9 cellular contexts compared by ENCODE assay signal in genomic region chr10:73648252-73648651, GRCh38. TPM values are rescaled to one million over a fixed set of nuclear protein-coding genes. Genes with fewer than 3 reads are reported as not detected.
A peak's percentile ranks its signal among the peaks of the same experiment; 100 is the strongest.
DNase-seq lines count a peak whose midpoint lies in the region; ATAC-seq, FAIRE-seq and TF ChIP-seq lines count a peak whose summit lies in the region.
"Had no signal": no experiment of that assay in that cellular context is flagged by ENCODE, and none has a peak within 500 bp of the region (broad histone marks: within the 10 kb centered on the region; RNA-seq: fewer than 3 reads in every experiment).

No MANE protein-coding gene starts in this region.

- H3K27ac ChIP-seq in HUES64 (ENCODE audit: low read depth, low read length), result no peak overlapping the region
- H3K27ac ChIP-seq in colonic mucosa, result no peak overlapping the region
- H3K27ac ChIP-seq in HepG2 (ENCODE audit: extremely low read length, insufficient read depth, low read length), result no peak overlapping the region
- H3K27ac ChIP-seq in MM.1S (ENCODE audit: low read length), result no peak overlapping the region

- peaks cover 19% of the 10 kb centered on the region for H3K27me3 Mint-ChIP-seq in stimulated activated naive CD8-positive, alpha-beta T cell treated with anti-CD3 and anti-CD28 coated beads, Interleukin-15, amount 100 ng/mL, for 72 hours

- no peaks in the 10 kb centered on the region for H3K9me2 ChIP-seq in MM.1S (replicated peaks; ENCODE audit: insufficient read depth, low read length)

- BruUV-seq in HepG2 (replicated peaks; lab: Mats Ljungman, UMichigan), result no TSS peak

- intact Hi-C loops in colonic mucosa (cut with DNase I), result no loop called here
- intact Hi-C loops in HepG2 (cut with micrococcal nuclease; ENCODE audit: unreplicated experiment), result no loop called here

- TF ChIP-seq POLR2A in HepG2 (IDR thresholded peaks at IDR 0.05; ENCODE audit: insufficient read depth in 1 of 2, low read depth in 2 of 2, low read length in 2 of 2), result no peak

- no peak; the same call in 2 of the 3 replicates for ATAC-seq in HepG2
- ATAC-seq in stimulated activated naive CD8-positive, alpha-beta T cell treated with anti-CD3 and anti-CD28 coated beads, Interleukin-15, amount 100 ng/mL, for 72 hours, result no peak
- ATAC-seq in GM18909 (IDR thresholded peaks at IDR 0.05; ENCODE audit: poor library complexity, unreplicated experiment), result no peak
- no peak for ATAC-seq in HG03139 (IDR thresholded peaks at IDR 0.05; ENCODE audit: unreplicated experiment)

- peaks cover 25% of the 10 kb centered on the region for H3K4me1 Mint-ChIP-seq in stimulated activated naive CD8-positive, alpha-beta T cell treated with anti-CD3 and anti-CD28 coated beads, Interleukin-15, amount 100 ng/mL, for 72 hours

- H3K27me3 ChIP-seq in HUES64 (ENCODE audit: insufficient read depth, low read length) (no peaks in the 10 kb centered on the region), colonic mucosa (no peaks in the 10 kb centered on the region), HepG2 (ENCODE audit: control insufficient read depth in 1 of 2, insufficient read depth in 2 of 2, low read length in 2 of 2) (peaks cover 3 to 4% of the 10 kb centered on the region in 2 experiments; a peak in 1 of 5 replicates), MM.1S (replicated peaks; ENCODE audit: insufficient read depth, low read length) (no peaks in the 10 kb centered on the region)

- no peaks in the 10 kb centered on the region for H3F3A ChIP-seq in MM.1S (ENCODE audit: insufficient read depth, low read length)

- no peak for FAIRE-seq in HepG2 (lab: Jason Lieb, UNC)

- H3K4me1 ChIP-seq in HUES64 (ENCODE audit: insufficient read depth, low read length) (0 out of 2 replicates have a peak, but pooled peaks cover 4% of the 10 kb centered on the region), colonic mucosa (peaks cover 4% of the 10 kb centered on the region), HepG2 (ENCODE audit: insufficient read depth, low read length) (peaks cover 27% of the 10 kb centered on the region), MM.1S (ENCODE audit: low read length) (peaks cover 19% of the 10 kb centered on the region)

- peak overlapping the region; percentile 58; the same call in 1 of the 2 replicates for H3K4me3 ChIP-seq in HUES64 (ENCODE audit: low read length)
- H3K4me3 ChIP-seq in colonic mucosa, result peak overlapping the region; percentile 53
- no peak overlapping the region for H3K4me3 ChIP-seq in HepG2 (replicated peaks in 1 of 3; ENCODE audit: insufficient read depth in 1 of 3, low read depth in 2 of 3, low read length in 3 of 3)
- H3K4me3 ChIP-seq in MM.1S (ENCODE audit: low read length), result no peak overlapping the region

- no peaks in the 10 kb centered on the region for H4K20me1 ChIP-seq in HepG2 (ENCODE audit: insufficient read depth, low read length)
- no peaks in the 10 kb centered on the region for H4K20me1 ChIP-seq in MM.1S (ENCODE audit: insufficient read depth, low read length)

- H3K9me3 Mint-ChIP-seq in stimulated activated naive CD8-positive, alpha-beta T cell treated with anti-CD3 and anti-CD28 coated beads, Interleukin-15, amount 100 ng/mL, for 72 hours, result no peaks in the 10 kb centered on the region

- DNase-seq in colonic mucosa (no peak), HepG2 (ENCODE audit: low spot score) (no peak), GM19238 (ENCODE audit: insufficient read length, low spot score) (no peak), MM.1S (no peak)
- no peak for DNase-seq in stimulated activated naive CD8-positive, alpha-beta T cell treated with anti-CD3 and anti-CD28 coated beads, Interleukin-15, amount 100 ng/mL, for 72 hours

- no peak overlapping the region for H3K4me2 ChIP-seq in HepG2 (ENCODE audit: low read depth, low read length)
- no peak overlapping the region for H3K4me2 ChIP-seq in MM.1S (ENCODE audit: low read depth, low read length)

- no peak for TF ChIP-seq RAD21 in HepG2 (CRISPR knock-in tag; IDR thresholded peaks at IDR 0.05)

- H3K36me3 ChIP-seq in HUES64 (ENCODE audit: insufficient read depth, low read length), result no peaks in the 10 kb centered on the region
- H3K36me3 ChIP-seq in colonic mucosa, result no peaks in the 10 kb centered on the region
- H3K36me3 ChIP-seq in HepG2 (replicated peaks in 1 of 2; ENCODE audit: control insufficient read depth in 1 of 2, insufficient read depth in 2 of 2, low read length in 2 of 2), result no peaks in the 10 kb centered on the region
- no peaks in the 10 kb centered on the region for H3K36me3 ChIP-seq in MM.1S (replicated peaks; ENCODE audit: insufficient read depth, low read length)

- H3K79me2 ChIP-seq in HepG2 (ENCODE audit: insufficient read depth, low read length) (no peaks in the 10 kb centered on the region), MM.1S (ENCODE audit: low read length) (no peaks in the 10 kb centered on the region)

- no peak overlapping the region for H2AFZ ChIP-seq in HepG2 (ENCODE audit: low read length)
- no peak overlapping the region for H2AFZ ChIP-seq in MM.1S (ENCODE audit: low read length)

- TF ChIP-seq EP300 in HepG2 (IDR thresholded peaks at IDR 0.05; ENCODE audit: low read depth in 2 of 2, low read length in 2 of 2) (no peak), HepG2 (CRISPR knock-in tag; IDR thresholded peaks at IDR 0.05; ENCODE audit: borderline replicate concordance) (no peak)

- POLR2A ChIA-PET in HepG2 (lab: Yijun Ruan, JAX), result no interaction called here

- CTCF ChIA-PET in HepG2 (lab: Yijun Ruan, JAX; ENCODE audit: low intra/inter-chr PET ratio, low total read pairs), result no interaction called here

- no peak for TF ChIP-seq CTCF in colonic mucosa (IDR thresholded peaks at IDR 0.05)
- no peak for TF ChIP-seq CTCF in HepG2 (CRISPR knock-in tag; IDR thresholded peaks at IDR 0.05)
- no peak for TF ChIP-seq CTCF in MM.1S (IDR thresholded peaks at IDR 0.05; ENCODE audit: low read length)

- H3K9me3 ChIP-seq in HUES64 (ENCODE audit: insufficient read depth, low read depth, low read length) (no peaks in the 10 kb centered on the region), colonic mucosa (no peaks in the 10 kb centered on the region), HepG2 (ENCODE audit: low read length) (no peaks in the 10 kb centered on the region), MM.1S (replicated peaks; ENCODE audit: insufficient read depth, low read length) (no peaks in the 10 kb centered on the region)

- H3K9ac ChIP-seq in HUES64 (ENCODE audit: low read depth, low read length), result no peak overlapping the region
- H3K9ac ChIP-seq in colonic mucosa (ENCODE audit: low read depth in 2 of 2, low read length in 2 of 2), result no peak overlapping the region
- no peak overlapping the region for H3K9ac ChIP-seq in HepG2 (ENCODE audit: insufficient read depth, low read depth, low read length)
- no peak overlapping the region for H3K9ac ChIP-seq in MM.1S (ENCODE audit: low read length)

- H3K27ac Mint-ChIP-seq in stimulated activated naive CD8-positive, alpha-beta T cell treated with anti-CD3 and anti-CD28 coated beads, Interleukin-15, amount 100 ng/mL, for 72 hours, result no peak overlapping the region

- in situ Hi-C loops in HepG2 (cut with HindIII; ENCODE audit: extremely low pct_ligation_motif_present, low pct_unique_long_range_greater_than_20kb), result loop anchor here (25.0 kb wide), 1 partner anchor 386 kb away; the partner anchor contains the start of gene MRPS16

- 91% methylated on average over 16 of the region's 16 CpGs for WGBS in HUES64
- WGBS in HepG2 (ENCODE audit: low lambda C conversion rate), result 48% methylated on average over 8 of the region's 16 CpGs

- H3K4me3 Mint-ChIP-seq in stimulated activated naive CD8-positive, alpha-beta T cell treated with anti-CD3 and anti-CD28 coated beads, Interleukin-15, amount 100 ng/mL, for 72 hours, result peak overlapping the region; percentile 74 to 91

RNA-seq across cellular contexts. Expression of gene MYOZ1, which starts 7.0 kb away (rescaled TPM):
- 0.60 TPM for polyA plus RNA-seq in HUES64 (2013, experiment 1 of 2)
- 0.89 TPM for polyA plus RNA-seq in HUES64 (2013, experiment 2 of 2)
- not detected for total RNA-seq in colonic mucosa
- not detected in 2 replicates for total RNA-seq in HepG2 (2016; rRNA removed; fragmentation: Illumina TruSeq; extraction: Trizol)
- not detected in 2 replicates for total RNA-seq in HepG2 (2016; cell fraction: cytosol; rRNA removed; fragmentation: Illumina TruSeq; extraction: Trizol; ENCODE audit: low read depth)
- not detected in 2 replicates for total RNA-seq in HepG2 (2016; cell fraction: insoluble cytoplasmic fraction; rRNA removed; fragmentation: Illumina TruSeq; extraction: Trizol)
- not detected in 2 replicates for total RNA-seq in HepG2 (2016; cell fraction: membrane; rRNA removed; fragmentation: Illumina TruSeq; extraction: Trizol)
- total RNA-seq in HepG2 (2016; cell fraction: nucleus; rRNA removed; fragmentation: Illumina TruSeq; extraction: Trizol), result not detected in 2 replicates
- not detected in 2 replicates for polyA plus RNA-seq in HepG2 (2011; rRNA removed)
- not detected in 2 replicates for polyA plus RNA-seq in HepG2 (2011; cell fraction: cytosol; rRNA removed)
- not detected in 2 replicates for polyA plus RNA-seq in HepG2 (2011; cell fraction: nucleus; rRNA removed)
- not detected in 2 replicates for polyA plus RNA-seq in HepG2 (2012)
- not detected in 2 replicates for polyA plus RNA-seq in HepG2 (2016; cell fraction: cytosol; fragmentation: Illumina TruSeq; extraction: Trizol; ENCODE audit: low read depth)
- not detected in 2 replicates for polyA plus RNA-seq in HepG2 (2016; cell fraction: insoluble cytoplasmic fraction; fragmentation: Illumina TruSeq; extraction: Trizol; ENCODE audit: low read depth)
- not detected in 2 replicates for polyA plus RNA-seq in HepG2 (2016; cell fraction: membrane; fragmentation: Illumina TruSeq; extraction: Trizol; ENCODE audit: low read depth)
- not detected in 2 replicates for polyA plus RNA-seq in HepG2 (2016; cell fraction: nucleus; fragmentation: Illumina TruSeq; extraction: Trizol; ENCODE audit: insufficient read depth, low read depth)
- not detected in 2 replicates for polyA minus RNA-seq in HepG2 (2011; rRNA and poly(A)+ RNA removed; ENCODE audit: low replicate concordance)
- polyA minus RNA-seq in HepG2 (2011; cell fraction: cytosol; rRNA and poly(A)+ RNA removed), result not detected in 2 replicates
- polyA minus RNA-seq in HepG2 (2011; cell fraction: nucleus; rRNA and poly(A)+ RNA removed), result not detected in 2 replicates

RNA-seq across cellular contexts. Expression of gene SYNPO2L, which starts 7.6 kb away (rescaled TPM):
- polyA plus RNA-seq in HUES64 (2013, experiment 1 of 2), result 0.05 TPM
- 0.19 TPM for polyA plus RNA-seq in HUES64 (2013, experiment 2 of 2)
- total RNA-seq in colonic mucosa (under 1 TPM in 1 of 2 donors, not detected in 1; 0.05 TPM), HepG2 (2016; rRNA removed; fragmentation: Illumina TruSeq; extraction: Trizol) (not detected in 2 replicates)
- not detected in 2 replicates for total RNA-seq in HepG2 (2016; cell fraction: cytosol; rRNA removed; fragmentation: Illumina TruSeq; extraction: Trizol; ENCODE audit: low read depth)
- total RNA-seq in HepG2 (2016; cell fraction: insoluble cytoplasmic fraction; rRNA removed; fragmentation: Illumina TruSeq; extraction: Trizol), result not detected in 2 replicates
- not detected in 2 replicates for total RNA-seq in HepG2 (2016; cell fraction: membrane; rRNA removed; fragmentation: Illumina TruSeq; extraction: Trizol)
- not detected in 2 replicates for total RNA-seq in HepG2 (2016; cell fraction: nucleus; rRNA removed; fragmentation: Illumina TruSeq; extraction: Trizol)
- not detected in 2 replicates for polyA plus RNA-seq in HepG2 (2011; rRNA removed)
- polyA plus RNA-seq in HepG2 (2011; cell fraction: cytosol; rRNA removed), result not detected in 2 replicates
- polyA plus RNA-seq in HepG2 (2011; cell fraction: nucleus; rRNA removed), result 0.05 TPM in 1 of 2 replicates, not detected in the other
- not detected in 2 replicates for polyA plus RNA-seq in HepG2 (2012)
- not detected in 2 replicates for polyA plus RNA-seq in HepG2 (2016; cell fraction: cytosol; fragmentation: Illumina TruSeq; extraction: Trizol; ENCODE audit: low read depth)
- not detected in 2 replicates for polyA plus RNA-seq in HepG2 (2016; cell fraction: insoluble cytoplasmic fraction; fragmentation: Illumina TruSeq; extraction: Trizol; ENCODE audit: low read depth)
- not detected in 2 replicates for polyA plus RNA-seq in HepG2 (2016; cell fraction: membrane; fragmentation: Illumina TruSeq; extraction: Trizol; ENCODE audit: low read depth)
- 0.11 TPM in 1 of 2 replicates, not detected in the other for polyA plus RNA-seq in HepG2 (2016; cell fraction: nucleus; fragmentation: Illumina TruSeq; extraction: Trizol; ENCODE audit: insufficient read depth, low read depth)
- polyA minus RNA-seq in HepG2 (2011; rRNA and poly(A)+ RNA removed; ENCODE audit: low replicate concordance), result not detected in 2 replicates
- not detected in 2 replicates for polyA minus RNA-seq in HepG2 (2011; cell fraction: cytosol; rRNA and poly(A)+ RNA removed)
- polyA minus RNA-seq in HepG2 (2011; cell fraction: nucleus; rRNA and poly(A)+ RNA removed), result not detected in 2 replicates
- total RNA-seq: subcutaneous adipose tissue had no signal

RNA-seq across cellular contexts. Expression of gene AGAP5, which starts 49.7 kb away (rescaled TPM):
- polyA plus RNA-seq in HUES64 (2013, experiment 1 of 2), result 2.3 TPM
- 5.0 TPM for polyA plus RNA-seq in HUES64 (2013, experiment 2 of 2)
- total RNA-seq in colonic mucosa (1 to 10 TPM; 4.8 to 8.2 TPM), HepG2 (2016; rRNA removed; fragmentation: Illumina TruSeq; extraction: Trizol) (2.4 and 5.3 TPM in 2 replicates)
- total RNA-seq in HepG2 (2016; cell fraction: cytosol; rRNA removed; fragmentation: Illumina TruSeq; extraction: Trizol; ENCODE audit: low read depth), result 11.4 and 13.8 TPM in 2 replicates
- 2.6 and 5.2 TPM in 2 replicates for total RNA-seq in HepG2 (2016; cell fraction: insoluble cytoplasmic fraction; rRNA removed; fragmentation: Illumina TruSeq; extraction: Trizol)
- 6.0 and 7.5 TPM in 2 replicates for total RNA-seq in HepG2 (2016; cell fraction: membrane; rRNA removed; fragmentation: Illumina TruSeq; extraction: Trizol)
- total RNA-seq in HepG2 (2016; cell fraction: nucleus; rRNA removed; fragmentation: Illumina TruSeq; extraction: Trizol), result 7.7 and 8.0 TPM in 2 replicates
- polyA plus RNA-seq in HepG2 (2011; rRNA removed), result 7.9 and 8.7 TPM in 2 replicates
- polyA plus RNA-seq in HepG2 (2011; cell fraction: cytosol; rRNA removed), result 2.3 and 2.9 TPM in 2 replicates
- polyA plus RNA-seq in HepG2 (2011; cell fraction: nucleus; rRNA removed), result 29.4 and 34.8 TPM in 2 replicates
- polyA plus RNA-seq in HepG2 (2012), result 4.3 and 4.9 TPM in 2 replicates
- 0.55 and 0.72 TPM in 2 replicates for polyA plus RNA-seq in HepG2 (2016; cell fraction: cytosol; fragmentation: Illumina TruSeq; extraction: Trizol; ENCODE audit: low read depth)
- polyA plus RNA-seq in HepG2 (2016; cell fraction: insoluble cytoplasmic fraction; fragmentation: Illumina TruSeq; extraction: Trizol; ENCODE audit: low read depth), result 0.89 and 2.3 TPM in 2 replicates
- 0.94 and 1.8 TPM in 2 replicates for polyA plus RNA-seq in HepG2 (2016; cell fraction: membrane; fragmentation: Illumina TruSeq; extraction: Trizol; ENCODE audit: low read depth)
- 25.7 and 29.4 TPM in 2 replicates for polyA plus RNA-seq in HepG2 (2016; cell fraction: nucleus; fragmentation: Illumina TruSeq; extraction: Trizol; ENCODE audit: insufficient read depth, low read depth)
- polyA minus RNA-seq in HepG2 (2011; rRNA and poly(A)+ RNA removed; ENCODE audit: low replicate concordance), result 2.0 and 5.8 TPM in 2 replicates
- 2.1 and 2.5 TPM in 2 replicates for polyA minus RNA-seq in HepG2 (2011; cell fraction: cytosol; rRNA and poly(A)+ RNA removed)
- 10.9 TPM in 2 replicates for polyA minus RNA-seq in HepG2 (2011; cell fraction: nucleus; rRNA and poly(A)+ RNA removed)

RNA-seq across cellular contexts. Expression of gene USP54, which starts 57.1 kb away (rescaled TPM):
- 27.0 TPM for polyA plus RNA-seq in HUES64 (2013, experiment 1 of 2)
- 28.4 TPM for polyA plus RNA-seq in HUES64 (2013, experiment 2 of 2)
- total RNA-seq in colonic mucosa (100 to 1,000 TPM in 1 of 2 donors, 10 to 100 TPM in 1; 70.8 to 151 TPM), HepG2 (2016; rRNA removed; fragmentation: Illumina TruSeq; extraction: Trizol) (18.1 and 20.2 TPM in 2 replicates)
- total RNA-seq in HepG2 (2016; cell fraction: cytosol; rRNA removed; fragmentation: Illumina TruSeq; extraction: Trizol; ENCODE audit: low read depth), result 11.3 and 14.3 TPM in 2 replicates
- total RNA-seq in HepG2 (2016; cell fraction: insoluble cytoplasmic fraction; rRNA removed; fragmentation: Illumina TruSeq; extraction: Trizol), result 17.6 and 24.1 TPM in 2 replicates
- total RNA-seq in HepG2 (2016; cell fraction: membrane; rRNA removed; fragmentation: Illumina TruSeq; extraction: Trizol), result 13.5 and 16.9 TPM in 2 replicates
- total RNA-seq in HepG2 (2016; cell fraction: nucleus; rRNA removed; fragmentation: Illumina TruSeq; extraction: Trizol), result 21.2 and 23.4 TPM in 2 replicates
- polyA plus RNA-seq in HepG2 (2011; rRNA removed), result 16.1 and 25.0 TPM in 2 replicates
- polyA plus RNA-seq in HepG2 (2011; cell fraction: cytosol; rRNA removed), result 10.3 and 14.4 TPM in 2 replicates
- polyA plus RNA-seq in HepG2 (2011; cell fraction: nucleus; rRNA removed), result 15.2 and 17.5 TPM in 2 replicates
- 9.0 and 10.2 TPM in 2 replicates for polyA plus RNA-seq in HepG2 (2012)
- polyA plus RNA-seq in HepG2 (2016; cell fraction: cytosol; fragmentation: Illumina TruSeq; extraction: Trizol; ENCODE audit: low read depth), result 0.40 and 0.62 TPM in 2 replicates
- polyA plus RNA-seq in HepG2 (2016; cell fraction: insoluble cytoplasmic fraction; fragmentation: Illumina TruSeq; extraction: Trizol; ENCODE audit: low read depth), result 8.0 and 9.7 TPM in 2 replicates
- polyA plus RNA-seq in HepG2 (2016; cell fraction: membrane; fragmentation: Illumina TruSeq; extraction: Trizol; ENCODE audit: low read depth), result 1.5 and 2.1 TPM in 2 replicates
- polyA plus RNA-seq in HepG2 (2016; cell fraction: nucleus; fragmentation: Illumina TruSeq; extraction: Trizol; ENCODE audit: insufficient read depth, low read depth), result 18.9 and 21.0 TPM in 2 replicates
- polyA minus RNA-seq in HepG2 (2011; rRNA and poly(A)+ RNA removed; ENCODE audit: low replicate concordance), result 35.8 and 39.2 TPM in 2 replicates
- 9.8 and 12.8 TPM in 2 replicates for polyA minus RNA-seq in HepG2 (2011; cell fraction: cytosol; rRNA and poly(A)+ RNA removed)
- polyA minus RNA-seq in HepG2 (2011; cell fraction: nucleus; rRNA and poly(A)+ RNA removed), result 24.6 and 31.2 TPM in 2 replicates

Comparison
In these comparisons a context has a peak if more than half of its experiments do, and no peak if none do; other contexts are left out.
1. H3K4me3 ChIP-seq: peak in HUES64 (single experiment) and colonic mucosa (single experiment); none in HepG2 (0 of 3) and MM.1S (single experiment).